ENCODE assay signal across 8 cellular contexts in genomic region chr6:89413006-89413400, GRCh38. TPM values are rescaled to one million over a fixed set of nuclear protein-coding genes. Genes with fewer than 3 reads are reported as not detected.
DNase-seq lines count a peak whose midpoint lies in the region; ATAC-seq, FAIRE-seq and TF ChIP-seq lines count a peak whose summit lies in the region.

No MANE protein-coding gene starts in this region.

- no peaks in the 10 kb centered on the region for H3K36me3 ChIP-seq in endodermal cell (ENCODE audit: control insufficient read depth, insufficient read depth, low read length)
- H3K36me3 ChIP-seq in pancreas, result no peaks in the 10 kb centered on the region

- no peaks in the 10 kb centered on the region for H3K9me3 ChIP-seq in endodermal cell (ENCODE audit: control insufficient read depth, low read length)
- H3K9me3 ChIP-seq in pancreas, result no peaks in the 10 kb centered on the region

- intact Hi-C loops in pancreas (cut with DNase I), result no loop called here

- H3K27me3 ChIP-seq in endodermal cell (ENCODE audit: control insufficient read depth, insufficient read depth, low read length, poor library complexity, severe bottlenecking) (peaks cover 93% of the 10 kb centered on the region), pancreas (no peaks in the 10 kb centered on the region)

- peak overlapping the region; percentile 64 for H3K4me3 Mint-ChIP-seq in endodermal cell

- TF ChIP-seq POLR2A in GM12892 (IDR thresholded peaks at IDR 0.05; ENCODE audit: low read depth, low read length) (no peak), H54 (IDR thresholded peaks at IDR 0.05; ENCODE audit: low read depth, low read length) (no peak)

- H3K27me3 Mint-ChIP-seq in endodermal cell (ENCODE audit: insufficient read depth), result peaks cover 93% of the 10 kb centered on the region

- ATAC-seq in pancreas, result peak; percentile 11 to 35 (median 28)
- ATAC-seq in GM21786 (IDR thresholded peaks at IDR 0.05; ENCODE audit: unreplicated experiment), result no peak
- ATAC-seq in left lobe of liver, result no peak

- FAIRE-seq in pancreas (lab: Jason Lieb, UNC), result no peak
- no peak for FAIRE-seq in GM12892 (lab: Jason Lieb, UNC)
- FAIRE-seq in H54 (lab: Jason Lieb, UNC), result no peak

- peaks cover 15% of the 10 kb centered on the region for H3K4me1 Mint-ChIP-seq in endodermal cell

- H3K36me3 Mint-ChIP-seq in endodermal cell (ENCODE audit: low read depth), result no peaks in the 10 kb centered on the region

- no peak overlapping the region for H3K27ac Mint-ChIP-seq in endodermal cell

- H3K9ac ChIP-seq in endodermal cell (ENCODE audit: extremely low read depth, low read length, poor library complexity, severe bottlenecking), result no peak overlapping the region

- H3K27ac ChIP-seq in endodermal cell (ENCODE audit: low read depth, low read length) (no peak overlapping the region), pancreas (peak overlapping the region in 2 of 4 donors; percentile 50 to 75)

- no peaks in the 10 kb centered on the region for H3K9me3 Mint-ChIP-seq in endodermal cell

- H3K4me3 ChIP-seq in endodermal cell (ENCODE audit: low read length) (no peak overlapping the region), pancreas (peak overlapping the region; percentile 74 to 95 (median 85))

- DNase-seq in DMS53 treated with DMSO at 0.1 percent for 48 hours (lab: John Stamatoyannopoulos, UW; ENCODE audit: unreplicated experiment) (peak; percentile 35), NCI-H774 (lab: John Stamatoyannopoulos, UW) (peak; percentile 31), endodermal cell (no peak), pancreas (peak in 3 of 6 donors; percentile 11 to 31 (median 29)), GM12892 (ENCODE audit: insufficient read length) (no peak), left lobe of liver (ENCODE audit: low spot score) (no peak), H54 (ENCODE audit: insufficient read length, low spot score) (no peak)

- 68 to 100% methylated on average over 3 to 8 of the region's 9 CpGs for WGBS in endodermal cell (ENCODE audit: insufficient coverage in 1 of 2, insufficient read length in 1 of 2), 2 experiments
- 11 to 21% methylated on average over 9 of the region's 9 CpGs for WGBS in pancreas, 2 donors

- TF ChIP-seq CTCF in endodermal cell (conservative IDR thresholded peaks at IDR 0.05) (no peak), pancreas (IDR thresholded peaks at IDR 0.05) (no peak)

- H3K4me1 ChIP-seq in endodermal cell (ENCODE audit: control insufficient read depth, insufficient read depth, low read length) (no peaks in the 10 kb centered on the region), pancreas (peaks cover 0 to 5% (median 0%) of the 10 kb centered on the region in 3 donors)

RNA-seq across cellular contexts. Expression of gene RRAGD, which starts 0.9 kb away (rescaled TPM):
- total RNA-seq in endodermal cell, result 1 to 10 TPM in 1 of 2 donors, under 1 TPM in 1; 0.95 to 2.0 TPM
- 20.5 TPM for polyA plus RNA-seq in endodermal cell (2013, experiment 1 of 2)
- 18.0 TPM for polyA plus RNA-seq in endodermal cell (2013, experiment 2 of 2)
- 10 to 100 TPM in 4 of 6 donors, 1 to 10 TPM in 2; 7.6 to 15.4 (median 12.1) TPM for total RNA-seq in pancreas
- 1 to 10 TPM; 2.8 to 6.2 TPM for polyA plus RNA-seq in pancreas
- 29.6 TPM for polyA plus RNA-seq in GM12892 (2012; ENCODE audit: missing spikeins)
- total RNA-seq in left lobe of liver, result 7.9 TPM

RNA-seq across cellular contexts. Expression of gene ANKRD6, which starts 19.9 kb away (rescaled TPM):
- total RNA-seq in endodermal cell (100 to 1,000 TPM in 1 of 2 donors, 10 to 100 TPM in 1; 88.7 to 110 TPM), pancreas (10 to 100 TPM in 2 of 6 donors, 1 to 10 TPM in 4; 6.3 to 14.0 (median 9.6) TPM), left lobe of liver (7.1 TPM)
- polyA plus RNA-seq in endodermal cell (2013, experiment 1 of 2), result 31.9 TPM
- 33.9 TPM for polyA plus RNA-seq in endodermal cell (2013, experiment 2 of 2)
- polyA plus RNA-seq in pancreas, result 10 to 100 TPM in 1 of 2 donors, 1 to 10 TPM in 1; 7.8 to 14.7 TPM
- 4.3 TPM for polyA plus RNA-seq in GM12892 (2012; ENCODE audit: missing spikeins)

Comparison
In these comparisons a context has a peak if more than half of its experiments do, and no peak if none do; other contexts are left out.
1. DNase-seq: peak in DMS53 treated with DMSO at 0.1 percent for 48 hours (single experiment) and NCI-H774 (single experiment); none in endodermal cell (single experiment), GM12892 (single experiment), left lobe of liver (single experiment) and H54 (single experiment).
2. ATAC-seq: peak in pancreas (4 of 4); none in GM21786 (single experiment) and left lobe of liver (single experiment).
3. RNA of gene ANKRD6, which starts 19.9 kb away (total RNA-seq): 88.7 to 110 TPM in endodermal cell; 6.3 to 14.0 TPM in pancreas and 7.1 TPM in left lobe of liver (single experiment); every median in the first group is over 4 times any median in the second.